ENCODE assay signal across 11 cellular contexts in the genomic region with DNA sequence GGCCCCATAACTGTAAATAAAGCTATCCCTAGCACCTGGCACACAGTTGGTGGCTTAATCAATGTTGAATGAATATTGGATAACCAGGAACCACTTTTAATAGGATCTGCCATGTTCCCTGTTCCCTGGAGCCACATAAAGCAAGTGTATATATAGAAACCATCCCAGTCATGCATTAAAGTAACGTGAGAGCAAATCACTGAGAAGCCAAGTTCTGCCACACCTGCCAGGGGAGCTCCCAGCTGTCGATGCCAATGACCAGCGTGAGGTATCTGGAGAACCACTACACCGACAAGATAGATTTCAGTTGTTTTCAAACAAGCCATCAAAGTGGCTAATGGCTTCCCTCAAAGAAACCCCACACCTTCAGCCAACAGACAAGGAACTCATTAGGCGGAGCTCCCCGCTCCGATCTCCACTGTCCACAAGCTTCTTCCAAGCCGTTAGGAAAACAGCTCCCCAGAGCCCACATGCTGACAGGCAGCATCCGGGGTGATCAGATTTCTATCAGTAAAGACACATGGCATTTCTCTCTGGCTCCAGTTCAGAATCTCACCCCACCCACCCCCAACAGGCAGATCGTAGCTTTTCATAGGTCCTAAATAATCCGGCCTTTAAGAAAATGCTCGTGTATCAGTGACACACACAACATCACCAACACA. TPM values are rescaled to one million over a fixed set of nuclear protein-coding genes. Genes with fewer than 3 reads are reported as not detected.
A peak's percentile ranks its signal among the peaks of the same experiment; 100 is the strongest.
DNase-seq lines count a peak whose midpoint lies in the region; ATAC-seq and TF ChIP-seq lines count a peak whose summit lies in the region.
"Had no signal": no experiment of that assay in that cellular context is flagged by ENCODE, and none has a peak within 500 bp of the region (broad histone marks: within the 10 kb centered on the region; RNA-seq: fewer than 3 reads in every experiment).

No MANE protein-coding gene starts in this region.

- H3K4me1 Mint-ChIP-seq in chondrocyte (ENCODE audit: low read depth) = peaks cover 36% of the 10 kb centered on the region
- H3K4me1 Mint-ChIP-seq: central memory CD8-positive, alpha-beta T cell had no signal

- H3K9me3 ChIP-seq in prostate gland (no peaks in the 10 kb centered on the region), thyroid gland (no peaks in the 10 kb centered on the region)
- H3K9me3 ChIP-seq: BLaER1 treated with 17β-estradiol and CSF1 and Interleukin-3, amounts not matched to agents 10 nM and 100 nM had no signal

- H3K36me3 ChIP-seq in prostate gland = no peaks in the 10 kb centered on the region
- H3K36me3 ChIP-seq in thyroid gland = no peaks in the 10 kb centered on the region
- H3K36me3 ChIP-seq: BLaER1 treated with 17β-estradiol and CSF1 and Interleukin-3, amounts not matched to agents 10 nM and 100 nM had no signal

- no peak for TF ChIP-seq POLR2A in prostate gland (IDR thresholded peaks at IDR 0.05)
- no peak for TF ChIP-seq POLR2A in thyroid gland (IDR thresholded peaks at IDR 0.05)

- peaks cover 3% of the 10 kb centered on the region for H3K9me3 Mint-ChIP-seq in chondrocyte (ENCODE audit: low read depth)
- H3K9me3 Mint-ChIP-seq: central memory CD8-positive, alpha-beta T cell; stimulated activated effector memory CD8-positive, alpha-beta T cell treated with anti-CD3 and anti-CD28 coated beads, Interleukin-12 subunit alpha, Interleukin-12 subunit beta, amount 100 ng/mL, for 72 hours had no signal

- H3K4me3 Mint-ChIP-seq in chondrocyte (ENCODE audit: unreplicated experiment) = no peak overlapping the region
- H3K4me3 Mint-ChIP-seq: central memory CD8-positive, alpha-beta T cell; stimulated activated effector memory CD8-positive, alpha-beta T cell treated with anti-CD3 and anti-CD28 coated beads, Interleukin-12 subunit alpha, Interleukin-12 subunit beta, amount 100 ng/mL, for 72 hours had no signal

- no peaks in the 10 kb centered on the region for H3K27me3 ChIP-seq in prostate gland (replicated peaks; ENCODE audit: insufficient read depth)
- H3K27me3 ChIP-seq in thyroid gland = no peaks in the 10 kb centered on the region
- H3K27me3 ChIP-seq: BLaER1 treated with 17β-estradiol and CSF1 and Interleukin-3, amounts not matched to agents 10 nM and 100 nM had no signal

- TF ChIP-seq CTCF in chondrocyte (IDR thresholded peaks at IDR 0.05) (no peak), prostate gland (IDR thresholded peaks at IDR 0.05) (no peak), thyroid gland (IDR thresholded peaks at IDR 0.05) (no peak)

- H3K27ac ChIP-seq in prostate gland = peak overlapping the region; percentile 79 to 91
- peak overlapping the region in 1 of 3 donors; percentile 76 for H3K27ac ChIP-seq in thyroid gland
- H3K27ac ChIP-seq: BLaER1 treated with 17β-estradiol and CSF1 and Interleukin-3, amounts not matched to agents 10 nM and 100 nM had no signal

- H3K27ac Mint-ChIP-seq in chondrocyte (ENCODE audit: unreplicated experiment) = peak overlapping the region; percentile 93
- H3K27ac Mint-ChIP-seq: stimulated activated effector memory CD8-positive, alpha-beta T cell treated with anti-CD3 and anti-CD28 coated beads, Interleukin-12 subunit alpha, Interleukin-12 subunit beta, amount 100 ng/mL, for 72 hours had no signal

- ATAC-seq in GM21526 (IDR thresholded peaks at IDR 0.05; ENCODE audit: low FRiP score, unreplicated experiment) = no peak
- ATAC-seq: stimulated activated effector memory CD8-positive, alpha-beta T cell treated with anti-CD3 and anti-CD28 coated beads, Interleukin-12 subunit alpha, Interleukin-12 subunit beta, amount 100 ng/mL, for 72 hours had no signal

- H3K27me3 Mint-ChIP-seq in chondrocyte (ENCODE audit: low read depth) = no peaks in the 10 kb centered on the region

- peaks cover 38% of the 10 kb centered on the region for H3K4me1 ChIP-seq in prostate gland (replicated peaks)
- H3K4me1 ChIP-seq in thyroid gland = peaks cover 22 to 29% of the 10 kb centered on the region in 2 donors

- H3K4me3 ChIP-seq in prostate gland (no peak overlapping the region), thyroid gland (replicated peaks in 1 of 3) (no peak overlapping the region)
- H3K4me3 ChIP-seq: BLaER1 treated with 17β-estradiol and CSF1 and Interleukin-3, amounts not matched to agents 10 nM and 100 nM had no signal

- 41% methylated on average over 12 of the region's 12 CpGs for WGBS in prostate gland
- 85 to 88% methylated on average over 12 of the region's 12 CpGs for WGBS in thyroid gland, 2 donors

- intact Hi-C loops in prostate gland (cut with DNase I) = no loop called here
- intact Hi-C loops in thyroid gland (cut with DNase I) = no loop called here

- peak; percentile 39 for DNase-seq in DMS153 (lab: John Stamatoyannopoulos, UW)
- peak; percentile 81 for DNase-seq in NCI-H2171 (lab: John Stamatoyannopoulos, UW)
- no peak for DNase-seq in chondrocyte (ENCODE audit: low spot score)
- DNase-seq in prostate gland (ENCODE audit: low spot score) = peak; percentile 52
- DNase-seq in thyroid gland = no peak
- no peak for DNase-seq in putamen (ENCODE audit: low spot score)
- no peak for DNase-seq in RKO (ENCODE audit: low spot score)

- H3K36me3 Mint-ChIP-seq in chondrocyte (ENCODE audit: low read depth) = peaks cover 3% of the 10 kb centered on the region
- H3K36me3 Mint-ChIP-seq: stimulated activated effector memory CD8-positive, alpha-beta T cell treated with anti-CD3 and anti-CD28 coated beads, Interleukin-12 subunit alpha, Interleukin-12 subunit beta, amount 100 ng/mL, for 72 hours had no signal

RNA-seq across cellular contexts. Expression of a gene that starts 54.3 kb away (rescaled TPM):
- not detected in 3 replicates for total RNA-seq in chondrocyte
- total RNA-seq in prostate gland = under 1 TPM in 1 of 2 donors, not detected in 1; 0.28 TPM
- not detected for total RNA-seq in thyroid gland

Comparison
In these comparisons a context has a peak if more than half of its experiments do, and no peak if none do; other contexts are left out.
1. DNase-seq: peak in DMS153 (single experiment), NCI-H2171 (single experiment) and prostate gland (single experiment); none in chondrocyte (single experiment), thyroid gland (0 of 2), putamen (single experiment) and RKO (single experiment).